In the genomic region with DNA sequence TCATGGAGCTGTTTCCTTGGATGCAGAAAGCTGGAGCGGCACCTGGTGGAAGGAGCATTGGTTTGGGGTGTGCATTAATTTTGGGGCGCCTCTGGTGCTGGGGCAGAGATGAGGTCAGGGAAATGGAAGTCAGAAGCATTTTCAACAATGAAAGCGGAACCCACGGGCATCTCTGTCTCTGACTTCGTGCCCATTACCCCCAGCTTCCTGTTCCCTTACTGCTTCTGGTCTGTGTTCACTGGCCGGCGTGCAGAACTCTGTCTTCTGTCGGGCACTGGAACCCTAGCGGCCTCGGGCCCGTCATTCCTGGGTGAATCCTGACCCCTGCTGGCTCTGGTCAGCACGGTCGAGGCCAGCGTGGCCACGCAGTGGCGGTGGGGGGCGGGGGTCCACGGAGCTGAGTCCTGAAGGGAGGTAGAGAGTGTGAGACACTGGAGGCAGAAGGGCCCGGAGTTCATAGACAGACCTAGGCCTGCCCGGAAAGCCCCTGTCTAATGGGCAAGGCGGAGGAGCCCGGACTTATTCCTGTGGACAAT, we compare ENCODE assay signal across 8 cellular contexts. TPM values are rescaled to one million over a fixed set of nuclear protein-coding genes. Genes with fewer than 3 reads are reported as not detected.
DNase-seq lines count a peak whose midpoint lies in the region; ATAC-seq and TF ChIP-seq lines count a peak whose summit lies in the region.

No MANE protein-coding gene starts in this region.

- H2AFZ ChIP-seq in GM23338 (no peak overlapping the region), neural cell (ENCODE audit: low read depth, low read length) (no peak overlapping the region)

- H4K20me1 ChIP-seq in GM23338 (replicated peaks; ENCODE audit: insufficient read depth) (no peaks in the 10 kb centered on the region), neural cell (ENCODE audit: insufficient read depth) (no peaks in the 10 kb centered on the region)

- ATAC-seq in GM23338 (peak; percentile 82), SK-N-SH treated with all-trans-retinoic acid at 6 μM for 48 hours (peak; percentile 97), HG03135 (IDR thresholded peaks at IDR 0.05; ENCODE audit: unreplicated experiment) (no peak)

- H3K4me1 Mint-ChIP-seq in GM23338 = no peaks in the 10 kb centered on the region; the same call in 2 of the 3 replicates

- H3K4me3 Mint-ChIP-seq in GM23338 = no peak overlapping the region

- no peaks in the 10 kb centered on the region for H3K27me3 ChIP-seq in GM23338 (ENCODE audit: insufficient read depth)
- no peaks in the 10 kb centered on the region for H3K27me3 ChIP-seq in neural cell (ENCODE audit: insufficient read depth, low read depth, low read length)

- no peak overlapping the region for H3K9ac ChIP-seq in neural cell (ENCODE audit: low read length)

- peak; percentile 94 to 96 for DNase-seq in AML-193 (lab: John Stamatoyannopoulos, UW)
- peak; percentile 86 for DNase-seq in GM23338 (ENCODE audit: low spot score)
- peak; percentile 72 for DNase-seq in fibroblast of pulmonary artery (ENCODE audit: low read depth)
- no peak for DNase-seq in effector CD4-positive, alpha-beta T cell
- DNase-seq in GM19238 (ENCODE audit: insufficient read length, low spot score) = no peak

- no peak overlapping the region for H3K4me3 ChIP-seq in GM23338
- H3K4me3 ChIP-seq in fibroblast of pulmonary artery (replicated peaks; ENCODE audit: low read depth, low read length) = no peak overlapping the region
- no peak overlapping the region for H3K4me3 ChIP-seq in neural cell (ENCODE audit: low read length)

- H3K4me2 ChIP-seq in GM23338 (no peak overlapping the region; the same call in 1 of the 2 replicates), neural cell (ENCODE audit: low read length) (no peak overlapping the region)

- no peaks in the 10 kb centered on the region for H3F3A ChIP-seq in GM23338 (replicated peaks; ENCODE audit: low read depth)
- H3F3A ChIP-seq in neural cell (ENCODE audit: insufficient read depth, low read length, poor library complexity, severe bottlenecking) = no peaks in the 10 kb centered on the region

- no peaks in the 10 kb centered on the region for H3K9me2 ChIP-seq in GM23338 (ENCODE audit: insufficient read depth)
- no peaks in the 10 kb centered on the region for H3K9me2 ChIP-seq in neural cell (ENCODE audit: insufficient read depth, low read length)

- H3K9me3 Mint-ChIP-seq in GM23338 = peaks cover 6% of the 10 kb centered on the region; the same call in 1 of the 3 replicates

- no peaks in the 10 kb centered on the region for H3K36me3 ChIP-seq in GM23338 (ENCODE audit: insufficient read depth)
- H3K36me3 ChIP-seq in neural cell (ENCODE audit: insufficient read depth, low read length) = no peaks in the 10 kb centered on the region

- no peak overlapping the region for H3K27ac Mint-ChIP-seq in GM23338

- TF ChIP-seq RAD21 in neural cell (conservative IDR thresholded peaks at IDR 0.05) = peak; percentile 57

- no peaks in the 10 kb centered on the region for H3K79me2 ChIP-seq in GM23338 (replicated peaks; ENCODE audit: insufficient read depth)
- no peaks in the 10 kb centered on the region for H3K79me2 ChIP-seq in neural cell (replicated peaks; ENCODE audit: insufficient read depth, low read length)

- H3K27me3 Mint-ChIP-seq in GM23338 (ENCODE audit: insufficient read depth, low read depth, poor library complexity) = peaks cover 7% of the 10 kb centered on the region

- no peaks in the 10 kb centered on the region for H3K4me1 ChIP-seq in GM23338 (ENCODE audit: insufficient read depth)

- H3K27ac ChIP-seq in GM23338 (ENCODE audit: low read depth) = no peak overlapping the region
- no peak overlapping the region for H3K27ac ChIP-seq in neural cell (ENCODE audit: low read length)

- H3K36me3 Mint-ChIP-seq in GM23338 (ENCODE audit: low read depth) = no peaks in the 10 kb centered on the region

- no peaks in the 10 kb centered on the region for H3K9me3 ChIP-seq in neural cell (ENCODE audit: low read length)

- TF ChIP-seq CTCF in GM23338 (conservative IDR thresholded peaks at IDR 0.05; ENCODE audit: low read depth in 2 of 2) (peak; percentile 81 to 94), fibroblast of pulmonary artery (IDR thresholded peaks at IDR 0.05; ENCODE audit: low read length, missing control alignments) (peak; percentile 64), neural cell (IDR thresholded peaks at IDR 0.05; ENCODE audit: poor library complexity, severe bottlenecking) (peak; percentile 45)

- no peak for TF ChIP-seq EP300 in neural cell (conservative IDR thresholded peaks at IDR 0.05; ENCODE audit: poor library complexity, severe bottlenecking)

TF ChIP-seq in GM23338, 12 proteins besides CTCF, POLR2A, EP300 and RAD21:
- TF ChIP-seq, protein P1, sequence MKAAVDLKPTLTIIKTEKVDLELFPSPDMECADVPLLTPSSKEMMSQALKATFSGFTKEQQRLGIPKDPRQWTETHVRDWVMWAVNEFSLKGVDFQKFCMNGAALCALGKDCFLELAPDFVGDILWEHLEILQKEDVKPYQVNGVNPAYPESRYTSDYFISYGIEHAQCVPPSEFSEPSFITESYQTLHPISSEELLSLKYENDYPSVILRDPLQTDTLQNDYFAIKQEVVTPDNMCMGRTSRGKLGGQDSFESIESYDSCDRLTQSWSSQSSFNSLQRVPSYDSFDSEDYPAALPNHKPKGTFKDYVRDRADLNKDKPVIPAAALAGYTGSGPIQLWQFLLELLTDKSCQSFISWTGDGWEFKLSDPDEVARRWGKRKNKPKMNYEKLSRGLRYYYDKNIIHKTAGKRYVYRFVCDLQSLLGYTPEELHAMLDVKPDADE (IDR thresholded peaks at IDR 0.05) = no peak
TF ChIP-seq in GM23338: peak in this region for 0.

TF ChIP-seq in SK-N-SH treated with all-trans-retinoic acid at 6 μM for 48 hours, 23 proteins besides CTCF, POLR2A, EP300 and RAD21:
- TF ChIP-seq GLIS3 (CRISPR knock-in tag; IDR thresholded peaks at IDR 0.05) (no peak), ZNF8 (CRISPR knock-in tag; IDR thresholded peaks at IDR 0.05) (no peak), CSDC2 (CRISPR knock-in tag; IDR thresholded peaks at IDR 0.05) (no peak), OSR1 (CRISPR knock-in tag; IDR thresholded peaks at IDR 0.05) (no peak)

TF ChIP-seq in neural cell, 6 proteins besides CTCF, POLR2A, EP300 and RAD21:
- peak; percentile 42 for TF ChIP-seq SMC3 (conservative IDR thresholded peaks at IDR 0.05; ENCODE audit: poor library complexity)
- no peak for TF ChIP-seq MXI1 (conservative IDR thresholded peaks at IDR 0.05; ENCODE audit: poor library complexity, severe bottlenecking)

RNA-seq across cellular contexts. Expression of a gene that starts 7.9 kb away (rescaled TPM):
- 0.45 and 1.9 TPM in 2 replicates for total RNA-seq in GM23338 (2014; rRNA removed; shearing (Covaris generic))
- polyA plus RNA-seq in GM23338 (2016; fragmentation: Nextera tagmentation; extraction: Ambion mirVana) (0.29 and 0.40 TPM in 2 replicates), neural cell (1.2 and 2.7 TPM in 2 replicates)
- 2.5 and 2.7 TPM in 2 replicates for polyA minus RNA-seq in neural cell

RNA-seq across cellular contexts. Expression of a gene that starts 12.5 kb away (rescaled TPM):
- 197 and 299 TPM in 2 replicates for total RNA-seq in GM23338 (2014; rRNA removed; shearing (Covaris generic))
- polyA plus RNA-seq in GM23338 (2016; fragmentation: Nextera tagmentation; extraction: Ambion mirVana) (409 and 434 TPM in 2 replicates), neural cell (520 and 550 TPM in 2 replicates)
- 160 and 161 TPM in 2 replicates for polyA minus RNA-seq in neural cell

RNA-seq across cellular contexts. Expression of a gene that starts 12.6 kb away (rescaled TPM):
- total RNA-seq in GM23338 (2014; rRNA removed; shearing (Covaris generic)) = 51.0 and 53.3 TPM in 2 replicates
- polyA plus RNA-seq in GM23338 (2016; fragmentation: Nextera tagmentation; extraction: Ambion mirVana) (21.1 and 23.5 TPM in 2 replicates), neural cell (68.7 and 86.8 TPM in 2 replicates)
- polyA minus RNA-seq in neural cell = 49.1 and 54.0 TPM in 2 replicates

RNA-seq across cellular contexts. Expression of a gene that starts 33.9 kb away (rescaled TPM):
- not detected in 2 replicates for total RNA-seq in GM23338 (2014; rRNA removed; shearing (Covaris generic))
- polyA plus RNA-seq in GM23338 (2016; fragmentation: Nextera tagmentation; extraction: Ambion mirVana) (not detected in 2 replicates), neural cell (not detected in 2 replicates)
- polyA minus RNA-seq in neural cell = not detected in 2 replicates

RNA-seq across cellular contexts. Expression of a gene that starts 44.2 kb away (rescaled TPM):
- 0.16 and 0.28 TPM in 2 replicates for total RNA-seq in GM23338 (2014; rRNA removed; shearing (Covaris generic))
- polyA plus RNA-seq in GM23338 (2016; fragmentation: Nextera tagmentation; extraction: Ambion mirVana) (0.05 and 0.38 TPM in 2 replicates), neural cell (not detected in 2 replicates)
- polyA minus RNA-seq in neural cell = not detected in 2 replicates

Comparison
In these comparisons a context has a peak if more than half of its experiments do, and no peak if none do; other contexts are left out.
1. DNase-seq: peak in AML-193 (2 of 2), GM23338 (single experiment) and fibroblast of pulmonary artery (single experiment); none in effector CD4-positive, alpha-beta T cell (single experiment) and GM19238 (single experiment).
2. Peak in every context shown above with its lines, with median percentiles within 50 percentile points of each other: CTCF ChIP-seq.